In the genomic region with DNA sequence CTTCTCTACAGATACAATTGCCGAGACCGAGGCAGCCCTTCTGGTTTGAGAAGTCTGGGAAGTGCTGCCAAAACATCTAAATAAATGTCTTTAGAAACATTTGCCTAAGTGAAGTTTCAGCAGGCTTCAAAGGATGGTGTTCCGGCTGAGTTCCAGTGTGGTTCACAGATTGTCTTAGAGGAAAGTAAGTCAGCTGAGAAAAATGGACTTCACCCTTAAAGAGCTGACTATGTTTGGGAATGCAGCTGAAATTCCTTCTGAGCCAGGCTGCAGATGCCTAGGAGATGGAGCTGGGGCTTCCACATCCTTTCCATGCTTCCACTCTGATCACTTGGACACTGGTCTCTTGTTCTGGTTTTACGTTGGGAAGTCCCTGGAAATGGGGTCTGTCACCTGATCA, we compare ENCODE assay signal across 14 cellular contexts.
"Had no signal": no experiment of that assay in that cellular context is flagged by ENCODE, and none has a peak within 500 bp of the region (broad histone marks: within the 10 kb centered on the region; RNA-seq: fewer than 3 reads in every experiment).

No MANE protein-coding gene starts in this region.

- H3K27me3 Mint-ChIP-seq: activated naive CD8-positive, alpha-beta T cell had no signal

- ATAC-seq: right lobe of liver; stimulated activated naive B cell treated with anti-CD40 and anti-IgM and Interleukin-4, amounts not matched to agents 10 μg/mL and 1 μg/mL and 100 μg/mL, for 72 hours; T-cell had no signal

- H3K4me1 ChIP-seq: right lobe of liver, spleen had no signal

- DNase-seq: activated CD4-positive, alpha-beta memory T cell treated with anti-CD3 and anti-CD28 coated beads, Interleukin-2, amount 10 ng/mL, durations not matched to agents 7 days and 5 days; activated gamma-delta T cell; activated T-cell treated with anti-CD3 and anti-CD28 coated beads, Interleukin-2, amount 50 U/mL, for 48 hours; mammary epithelial cell; posterior cingulate gyrus; right lobe of liver; spleen; stimulated activated CD4-positive, alpha-beta T cell treated with anti-CD3 and anti-CD28 coated beads, Interleukin-1b, Interleukin-23, amount 100 ng/mL, for 48 hours; stimulated activated naive B cell treated with anti-CD40 and anti-IgM and Interleukin-4, amounts not matched to agents 10 μg/mL and 1 μg/mL and 100 μg/mL, for 72 hours; T-cell had no signal

- H3K27ac Mint-ChIP-seq: activated CD4-positive, alpha-beta memory T cell treated with anti-CD3 and anti-CD28 coated beads, Interleukin-2, amount 10 ng/mL, durations not matched to agents 7 days and 5 days; activated naive CD8-positive, alpha-beta T cell; stimulated activated naive B cell treated with anti-CD40 and anti-IgM and Interleukin-4, amounts not matched to agents 10 μg/mL and 1 μg/mL and 100 μg/mL, for 72 hours; T-cell; type B pancreatic cell had no signal

- H3K9me3 ChIP-seq: right lobe of liver, spleen had no signal

- H3K27ac ChIP-seq: right lobe of liver, SK-N-MC, spleen, VCaP had no signal

- H3K9me3 Mint-ChIP-seq: activated CD4-positive, alpha-beta memory T cell treated with anti-CD3 and anti-CD28 coated beads, Interleukin-2, amount 10 ng/mL, durations not matched to agents 7 days and 5 days; T-cell; type B pancreatic cell had no signal

- H3K36me3 Mint-ChIP-seq: activated naive CD8-positive, alpha-beta T cell; stimulated activated naive B cell treated with anti-CD40 and anti-IgM and Interleukin-4, amounts not matched to agents 10 μg/mL and 1 μg/mL and 100 μg/mL, for 72 hours; T-cell; type B pancreatic cell had no signal

- H3K36me3 ChIP-seq: right lobe of liver, spleen had no signal

- H3K4me3 Mint-ChIP-seq: activated CD4-positive, alpha-beta memory T cell treated with anti-CD3 and anti-CD28 coated beads, Interleukin-2, amount 10 ng/mL, durations not matched to agents 7 days and 5 days; activated naive CD8-positive, alpha-beta T cell; stimulated activated naive B cell treated with anti-CD40 and anti-IgM and Interleukin-4, amounts not matched to agents 10 μg/mL and 1 μg/mL and 100 μg/mL, for 72 hours; T-cell; type B pancreatic cell had no signal

- H3K27me3 ChIP-seq: right lobe of liver had no signal

- H3K4me1 Mint-ChIP-seq: activated CD4-positive, alpha-beta memory T cell treated with anti-CD3 and anti-CD28 coated beads, Interleukin-2, amount 10 ng/mL, durations not matched to agents 7 days and 5 days; stimulated activated naive B cell treated with anti-CD40 and anti-IgM and Interleukin-4, amounts not matched to agents 10 μg/mL and 1 μg/mL and 100 μg/mL, for 72 hours; T-cell had no signal

- H3K4me3 ChIP-seq: right lobe of liver, SK-N-MC, spleen had no signal
